In genomic region chr11:5117588-5117987, GRCh38 we compare ENCODE assay signal across 37 cellular contexts. TPM values are rescaled to one million over a fixed set of nuclear protein-coding genes. Genes with fewer than 3 reads are reported as not detected.
"Had no signal": no experiment of that assay in that cellular context is flagged by ENCODE, and none has a peak within 500 bp of the region (broad histone marks: within the 10 kb centered on the region; RNA-seq: fewer than 3 reads in every experiment).

No MANE protein-coding gene starts in this region.

- ATAC-seq: activated CD8-positive, alpha-beta T cell treated with anti-CD3 and anti-CD28 coated beads for 36 hours; activated naive CD4-positive, alpha-beta T cell treated with anti-CD3 and anti-CD28 coated beads, Interleukin-2, amount 50 U/mL, for 72 hours; activated T-cell treated with anti-CD3 and anti-CD28 coated beads, Interleukin-2, amount 50 U/mL, for 4 hours; activated T-cell treated with anti-CD3 and anti-CD28 coated beads, Interleukin-2, amount 50 U/mL, for 72 hours; activated T-helper 17 cell treated with anti-CD3 and anti-CD28 coated beads, Interleukin-2, amount 50 U/mL, for 72 hours; body of pancreas had no signal

- H3K36me3 ChIP-seq: adrenal gland, brain microvascular endothelial cell, breast epithelium had no signal

- FAIRE-seq: astrocyte, TTC549 had no signal

- H3K27ac ChIP-seq: adrenal gland, body of pancreas, brain microvascular endothelial cell, breast epithelium, VCaP had no signal

- H3K27me3 ChIP-seq: adrenal gland, body of pancreas, brain microvascular endothelial cell, breast epithelium had no signal

- H3K4me1 ChIP-seq: adrenal gland, body of pancreas, breast epithelium had no signal

- DNase-seq: activated B cell treated with CpG ODN at 0.5 μM for 24 hours; activated CD4-positive, alpha-beta memory T cell treated with anti-CD3 and anti-CD28 coated beads for 36 hours; activated CD4-positive, alpha-beta T cell treated with anti-CD3 and anti-CD28 coated beads for 4 hours; activated CD4-positive, alpha-beta T cell treated with anti-CD3 and anti-CD28 coated beads, Interleukin-2, amount 10 ng/mL, durations not matched to agents 24 days and 14 days; activated CD4-positive, alpha-beta T cell treated with anti-CD3 and anti-CD28 coated beads, Interleukin-2, amount 50 U/mL, for 1 hour; activated CD4-positive, alpha-beta T cell treated with anti-CD3 and anti-CD28 coated beads, Interleukin-2, amount 50 U/mL, for 4 hours; activated CD4-positive, CD25-positive, alpha-beta regulatory T cell treated with anti-CD3 and anti-CD28 coated beads, Interleukin-2, amount 50 U/mL, for 72 hours; activated CD8-positive, alpha-beta memory T cell treated with anti-CD3 and anti-CD28 coated beads, Interleukin-2, amount 50 U/mL, for 4 hours; activated CD8-positive, alpha-beta T cell treated with anti-CD3 and anti-CD28 coated beads for 36 hours; activated effector memory CD4-positive, alpha-beta T cell treated with anti-CD3 and anti-CD28 coated beads, Interleukin-2, amount 50 U/mL, for 16 hours; activated gamma-delta T cell treated with Interleukin-2 at 50 U/mL for 16 hours; activated naive CD4-positive, alpha-beta T cell; activated naive CD4-positive, alpha-beta T cell treated with anti-CD3 and anti-CD28 coated beads for 36 hours; activated naive CD4-positive, alpha-beta T cell treated with anti-CD3 and anti-CD28 coated beads, Interleukin-2, amount 50 U/mL, for 16 hours; activated naive CD8-positive, alpha-beta T cell treated with anti-CD3 and anti-CD28 coated beads for 36 hours; activated T-cell treated with anti-CD3 and anti-CD28 coated beads for 4 hours; activated T-cell treated with anti-CD3 and anti-CD28 coated beads, Interleukin-2, amount 50 U/mL, for 1 hour; activated T-cell treated with anti-CD3 and anti-CD28 coated beads, Interleukin-2, amount 50 U/mL, for 4 hours; activated T-cell treated with anti-CD3 and anti-CD28 coated beads, Interleukin-2, amount 50 U/mL, for 72 hours; adrenal gland; amniotic stem cell; aorta; body of pancreas; brain microvascular endothelial cell; central memory CD4-positive, alpha-beta T cell; T-helper 2 cell; T-helper 9 cell had no signal

- H3K4me3 ChIP-seq: adrenal gland, body of pancreas, breast epithelium had no signal

- H3K9me3 ChIP-seq: adrenal gland, body of pancreas, breast epithelium had no signal

RNA-seq across cellular contexts. Expression of gene OR52A5, which starts 20.6 kb away (rescaled TPM):
- total RNA-seq: activated B cell treated with CpG ODN at 0.5 μM for 24 hours; activated CD4-positive, alpha-beta memory T cell treated with anti-CD3 and anti-CD28 coated beads for 36 hours; activated CD4-positive, alpha-beta T cell treated with anti-CD3 and anti-CD28 coated beads, Interleukin-2, amount 10 ng/mL, durations not matched to agents 24 days and 14 days; activated CD8-positive, alpha-beta memory T cell treated with anti-CD3 and anti-CD28 coated beads for 36 hours; activated CD8-positive, alpha-beta T cell treated with anti-CD3 and anti-CD28 coated beads for 36 hours; activated naive CD4-positive, alpha-beta T cell treated with anti-CD3 and anti-CD28 coated beads for 36 hours; activated naive CD4-positive, alpha-beta T cell treated with anti-CD3 and anti-CD28 coated beads, Interleukin-2, amount 50 U/mL, for 72 hours; activated naive CD8-positive, alpha-beta T cell treated with anti-CD3 and anti-CD28 coated beads for 36 hours; activated T-cell treated with anti-CD3 and anti-CD28 coated beads, Interleukin-2, amount 50 U/mL, for 4 hours; activated T-cell treated with anti-CD3 and anti-CD28 coated beads, Interleukin-2, amount 50 U/mL, for 72 hours; activated T-helper 1 cell treated with anti-CD3 and anti-CD28 coated beads, Interleukin-12 subunit alpha, Interleukin-12 subunit beta, Interleukin-2, Interleukin-4 antibody, amounts not matched to agents 30 ng/mL and 10 ng/mL and 1 ng/mL, durations not matched to agents 14 hours and 24 hours and 36 hours; activated T-helper 17 cell treated with anti-CD3 and anti-CD28 coated beads, Interleukin-2, amount 50 U/mL, for 72 hours; adrenal gland; aorta; astrocyte; body of pancreas; breast epithelium; cardiac septum; cerebellum had no signal
- polyA plus RNA-seq: adrenal gland, aorta had no signal

RNA-seq across cellular contexts. Expression of gene OR52A1, which starts 37.0 kb away (rescaled TPM):
- total RNA-seq: activated B cell treated with CpG ODN at 0.5 μM for 24 hours; activated CD4-positive, alpha-beta memory T cell treated with anti-CD3 and anti-CD28 coated beads for 36 hours; activated CD4-positive, alpha-beta T cell treated with anti-CD3 and anti-CD28 coated beads, Interleukin-2, amount 10 ng/mL, durations not matched to agents 24 days and 14 days; activated CD8-positive, alpha-beta memory T cell treated with anti-CD3 and anti-CD28 coated beads for 36 hours; activated CD8-positive, alpha-beta T cell treated with anti-CD3 and anti-CD28 coated beads for 36 hours; activated naive CD4-positive, alpha-beta T cell treated with anti-CD3 and anti-CD28 coated beads for 36 hours; activated naive CD4-positive, alpha-beta T cell treated with anti-CD3 and anti-CD28 coated beads, Interleukin-2, amount 50 U/mL, for 72 hours; activated naive CD8-positive, alpha-beta T cell treated with anti-CD3 and anti-CD28 coated beads for 36 hours; activated T-cell treated with anti-CD3 and anti-CD28 coated beads, Interleukin-2, amount 50 U/mL, for 4 hours; activated T-cell treated with anti-CD3 and anti-CD28 coated beads, Interleukin-2, amount 50 U/mL, for 72 hours; activated T-helper 1 cell treated with anti-CD3 and anti-CD28 coated beads, Interleukin-12 subunit alpha, Interleukin-12 subunit beta, Interleukin-2, Interleukin-4 antibody, amounts not matched to agents 30 ng/mL and 10 ng/mL and 1 ng/mL, durations not matched to agents 14 hours and 24 hours and 36 hours; adrenal gland; aorta; astrocyte; body of pancreas; breast epithelium; cardiac septum; cerebellum had no signal
- polyA plus RNA-seq: adrenal gland, aorta had no signal

RNA-seq across cellular contexts. Expression of gene OR52E1, which starts 48.2 kb away (rescaled TPM):
- total RNA-seq: activated B cell treated with CpG ODN at 0.5 μM for 24 hours; activated CD4-positive, alpha-beta memory T cell treated with anti-CD3 and anti-CD28 coated beads for 36 hours; activated CD4-positive, alpha-beta T cell treated with anti-CD3 and anti-CD28 coated beads, Interleukin-2, amount 10 ng/mL, durations not matched to agents 24 days and 14 days; activated CD8-positive, alpha-beta memory T cell treated with anti-CD3 and anti-CD28 coated beads for 36 hours; activated CD8-positive, alpha-beta T cell treated with anti-CD3 and anti-CD28 coated beads for 36 hours; activated naive CD4-positive, alpha-beta T cell treated with anti-CD3 and anti-CD28 coated beads for 36 hours; activated naive CD4-positive, alpha-beta T cell treated with anti-CD3 and anti-CD28 coated beads, Interleukin-2, amount 50 U/mL, for 72 hours; activated naive CD8-positive, alpha-beta T cell treated with anti-CD3 and anti-CD28 coated beads for 36 hours; activated T-cell treated with anti-CD3 and anti-CD28 coated beads, Interleukin-2, amount 50 U/mL, for 4 hours; activated T-cell treated with anti-CD3 and anti-CD28 coated beads, Interleukin-2, amount 50 U/mL, for 72 hours; activated T-helper 1 cell treated with anti-CD3 and anti-CD28 coated beads, Interleukin-12 subunit alpha, Interleukin-12 subunit beta, Interleukin-2, Interleukin-4 antibody, amounts not matched to agents 30 ng/mL and 10 ng/mL and 1 ng/mL, durations not matched to agents 14 hours and 24 hours and 36 hours; activated T-helper 17 cell treated with anti-CD3 and anti-CD28 coated beads, Interleukin-2, amount 50 U/mL, for 72 hours; adrenal gland; aorta; astrocyte; body of pancreas; breast epithelium; cardiac septum had no signal
- polyA plus RNA-seq: adrenal gland, aorta had no signal

RNA-seq across cellular contexts. Expression of gene OR52E2, which starts 58.2 kb away (rescaled TPM):
- total RNA-seq: activated B cell treated with CpG ODN at 0.5 μM for 24 hours; activated CD4-positive, alpha-beta memory T cell treated with anti-CD3 and anti-CD28 coated beads for 36 hours; activated CD4-positive, alpha-beta T cell treated with anti-CD3 and anti-CD28 coated beads, Interleukin-2, amount 10 ng/mL, durations not matched to agents 24 days and 14 days; activated CD8-positive, alpha-beta memory T cell treated with anti-CD3 and anti-CD28 coated beads for 36 hours; activated CD8-positive, alpha-beta T cell treated with anti-CD3 and anti-CD28 coated beads for 36 hours; activated naive CD4-positive, alpha-beta T cell treated with anti-CD3 and anti-CD28 coated beads for 36 hours; activated naive CD4-positive, alpha-beta T cell treated with anti-CD3 and anti-CD28 coated beads, Interleukin-2, amount 50 U/mL, for 72 hours; activated naive CD8-positive, alpha-beta T cell treated with anti-CD3 and anti-CD28 coated beads for 36 hours; activated T-cell treated with anti-CD3 and anti-CD28 coated beads, Interleukin-2, amount 50 U/mL, for 4 hours; activated T-cell treated with anti-CD3 and anti-CD28 coated beads, Interleukin-2, amount 50 U/mL, for 72 hours; activated T-helper 1 cell treated with anti-CD3 and anti-CD28 coated beads, Interleukin-12 subunit alpha, Interleukin-12 subunit beta, Interleukin-2, Interleukin-4 antibody, amounts not matched to agents 30 ng/mL and 10 ng/mL and 1 ng/mL, durations not matched to agents 14 hours and 24 hours and 36 hours; activated T-helper 17 cell treated with anti-CD3 and anti-CD28 coated beads, Interleukin-2, amount 50 U/mL, for 72 hours; adrenal gland; aorta; astrocyte; body of pancreas; breast epithelium; cardiac septum; cerebellum had no signal
- polyA plus RNA-seq: adrenal gland, aorta had no signal
